7 cellular contexts compared by ENCODE assay signal in the genomic region with DNA sequence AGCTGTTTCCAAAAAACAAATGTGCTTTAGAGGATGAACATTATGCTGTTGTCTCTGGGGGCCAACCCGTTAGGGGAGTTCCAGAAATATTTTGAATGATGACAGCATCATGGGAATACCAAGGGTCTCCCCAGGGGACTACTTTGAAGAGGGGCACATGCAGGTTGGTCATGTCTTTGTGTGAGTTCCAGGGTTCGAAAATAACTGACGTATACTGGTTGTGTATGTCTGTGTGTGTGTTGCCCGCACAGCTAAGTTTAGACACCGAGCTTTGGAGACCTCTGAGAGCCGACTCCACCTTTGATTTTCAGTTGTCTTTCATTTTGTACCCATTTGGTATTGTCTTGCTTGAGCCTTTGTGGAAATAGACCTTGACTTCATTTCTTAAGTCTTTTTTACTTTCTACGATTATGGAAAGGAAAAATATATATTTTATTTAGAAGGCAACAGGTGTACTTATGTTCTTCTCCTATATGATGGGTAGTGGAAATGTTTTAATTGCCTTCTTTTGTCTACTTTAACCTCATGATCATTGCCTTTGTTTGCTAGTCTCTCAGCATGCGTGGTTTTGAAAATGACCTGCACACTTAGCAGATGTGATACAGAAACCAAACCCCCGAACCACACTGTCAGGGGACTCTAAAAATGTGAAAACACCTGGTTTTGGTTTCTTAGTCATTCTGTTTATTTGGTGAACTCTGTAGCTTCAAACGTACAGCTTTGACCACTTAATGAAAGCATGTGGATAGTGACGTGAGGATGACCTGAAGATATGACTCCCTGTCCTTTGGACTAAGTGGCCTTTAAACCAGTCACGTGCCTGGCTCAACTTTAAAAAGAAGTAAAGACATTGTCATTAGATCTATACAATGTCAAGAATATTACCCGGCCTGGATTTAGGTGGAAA. TPM values are rescaled to one million over a fixed set of nuclear protein-coding genes. Genes with fewer than 3 reads are reported as not detected.
A peak's percentile ranks its signal among the peaks of the same experiment; 100 is the strongest.
DNase-seq lines count a peak whose midpoint lies in the region; ATAC-seq and TF ChIP-seq lines count a peak whose summit lies in the region.

No MANE protein-coding gene starts in this region.

- peaks cover 10% of the 10 kb centered on the region; the same call in 1 of the 2 replicates for H4K20me1 ChIP-seq in OCI-LY3 (ENCODE audit: insufficient read depth, low read length)

- H3K79me2 ChIP-seq in OCI-LY3 (ENCODE audit: low read length): peaks cover 84% of the 10 kb centered on the region

- H3K9me3 ChIP-seq in OCI-LY3 (ENCODE audit: insufficient read depth, low read length): no peaks in the 10 kb centered on the region; the same call in 1 of the 2 replicates

- H3K9ac ChIP-seq in OCI-LY3 (ENCODE audit: low read length): peak overlapping the region; percentile 30

- peaks cover 72 to 89% (median 81%) of the 10 kb centered on the region in 3 donors for H3K4me1 Mint-ChIP-seq in naive B cell

- DNase-seq in naive B cell (peak; percentile 74), NCI-H774 (lab: John Stamatoyannopoulos, UW) (no peak), foreskin melanocyte (no peak)

- peak overlapping the region; percentile 90 to 98 (median 96) for H3K27ac Mint-ChIP-seq in naive B cell

- H3K4me2 ChIP-seq in OCI-LY3 (ENCODE audit: low read length): peak overlapping the region; percentile 71

- H3K4me3 ChIP-seq in OCI-LY3 (ENCODE audit: low read length): peak overlapping the region; percentile 53

- H3K27me3 ChIP-seq in OCI-LY3 (ENCODE audit: low read depth, low read length): no peaks in the 10 kb centered on the region

- peaks cover 68% of the 10 kb centered on the region for H3K4me1 ChIP-seq in OCI-LY3 (ENCODE audit: low read length)

- peaks cover 5% of the 10 kb centered on the region for H3K36me3 ChIP-seq in OCI-LY3 (replicated peaks; ENCODE audit: low read depth, low read length)

- H2AFZ ChIP-seq in OCI-LY3 (ENCODE audit: low read depth, low read length): no peak overlapping the region

- H3K27me3 Mint-ChIP-seq in naive B cell: no peaks in the 10 kb centered on the region

- H3K36me3 Mint-ChIP-seq in naive B cell: peaks cover 7 to 8% of the 10 kb centered on the region in 2 donors

- peak overlapping the region; percentile 28 to 91 (median 74) for H3K4me3 Mint-ChIP-seq in naive B cell

- ATAC-seq in GM19035 (IDR thresholded peaks at IDR 0.05; ENCODE audit: unreplicated experiment) (peak; percentile 89), HG02678 (IDR thresholded peaks at IDR 0.05; ENCODE audit: unreplicated experiment) (peak; percentile 89), naive B cell (ENCODE audit: low read depth in 2 of 2) (peak; percentile 72 to 73), SK-N-SH treated with all-trans-retinoic acid at 6 μM for 48 hours (no peak)

- TF ChIP-seq CTCF in OCI-LY3 (IDR thresholded peaks at IDR 0.05; ENCODE audit: low read depth, low read length): no peak

- no peaks in the 10 kb centered on the region for H3K9me3 Mint-ChIP-seq in naive B cell

- H3K27ac ChIP-seq in OCI-LY3 (ENCODE audit: low read length): peak overlapping the region; percentile 70

TF ChIP-seq in SK-N-SH treated with all-trans-retinoic acid at 6 μM for 48 hours, 23 proteins besides CTCF, POLR2A, EP300 and RAD21:
- TF ChIP-seq, protein P1, sequence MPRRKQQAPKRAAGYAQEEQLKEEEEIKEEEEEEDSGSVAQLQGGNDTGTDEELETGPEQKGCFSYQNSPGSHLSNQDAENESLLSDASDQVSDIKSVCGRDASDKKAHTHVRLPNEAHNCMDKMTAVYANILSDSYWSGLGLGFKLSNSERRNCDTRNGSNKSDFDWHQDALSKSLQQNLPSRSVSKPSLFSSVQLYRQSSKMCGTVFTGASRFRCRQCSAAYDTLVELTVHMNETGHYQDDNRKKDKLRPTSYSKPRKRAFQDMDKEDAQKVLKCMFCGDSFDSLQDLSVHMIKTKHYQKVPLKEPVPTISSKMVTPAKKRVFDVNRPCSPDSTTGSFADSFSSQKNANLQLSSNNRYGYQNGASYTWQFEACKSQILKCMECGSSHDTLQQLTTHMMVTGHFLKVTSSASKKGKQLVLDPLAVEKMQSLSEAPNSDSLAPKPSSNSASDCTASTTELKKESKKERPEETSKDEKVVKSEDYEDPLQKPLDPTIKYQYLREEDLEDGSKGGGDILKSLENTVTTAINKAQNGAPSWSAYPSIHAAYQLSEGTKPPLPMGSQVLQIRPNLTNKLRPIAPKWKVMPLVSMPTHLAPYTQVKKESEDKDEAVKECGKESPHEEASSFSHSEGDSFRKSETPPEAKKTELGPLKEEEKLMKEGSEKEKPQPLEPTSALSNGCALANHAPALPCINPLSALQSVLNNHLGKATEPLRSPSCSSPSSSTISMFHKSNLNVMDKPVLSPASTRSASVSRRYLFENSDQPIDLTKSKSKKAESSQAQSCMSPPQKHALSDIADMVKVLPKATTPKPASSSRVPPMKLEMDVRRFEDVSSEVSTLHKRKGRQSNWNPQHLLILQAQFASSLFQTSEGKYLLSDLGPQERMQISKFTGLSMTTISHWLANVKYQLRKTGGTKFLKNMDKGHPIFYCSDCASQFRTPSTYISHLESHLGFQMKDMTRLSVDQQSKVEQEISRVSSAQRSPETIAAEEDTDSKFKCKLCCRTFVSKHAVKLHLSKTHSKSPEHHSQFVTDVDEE (CRISPR knock-in tag; IDR thresholded peaks at IDR 0.05): no peak
- TF ChIP-seq, protein P2, sequence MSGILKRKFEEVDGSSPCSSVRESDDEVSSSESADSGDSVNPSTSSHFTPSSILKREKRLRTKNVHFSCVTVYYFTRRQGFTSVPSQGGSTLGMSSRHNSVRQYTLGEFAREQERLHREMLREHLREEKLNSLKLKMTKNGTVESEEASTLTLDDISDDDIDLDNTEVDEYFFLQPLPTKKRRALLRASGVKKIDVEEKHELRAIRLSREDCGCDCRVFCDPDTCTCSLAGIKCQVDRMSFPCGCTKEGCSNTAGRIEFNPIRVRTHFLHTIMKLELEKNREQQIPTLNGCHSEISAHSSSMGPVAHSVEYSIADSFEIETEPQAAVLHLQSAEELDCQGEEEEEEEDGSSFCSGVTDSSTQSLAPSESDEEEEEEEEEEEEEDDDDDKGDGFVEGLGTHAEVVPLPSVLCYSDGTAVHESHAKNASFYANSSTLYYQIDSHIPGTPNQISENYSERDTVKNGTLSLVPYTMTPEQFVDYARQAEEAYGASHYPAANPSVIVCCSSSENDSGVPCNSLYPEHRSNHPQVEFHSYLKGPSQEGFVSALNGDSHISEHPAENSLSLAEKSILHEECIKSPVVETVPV (CRISPR knock-in tag; IDR thresholded peaks at IDR 0.05): no peak
- no peak for TF ChIP-seq ARNTL (CRISPR knock-in tag; IDR thresholded peaks at IDR 0.05; ENCODE audit: borderline replicate concordance, low read depth)
- TF ChIP-seq ZFP30 (CRISPR knock-in tag; IDR thresholded peaks at IDR 0.05): no peak
- TF ChIP-seq RARB (CRISPR knock-in tag; IDR thresholded peaks at IDR 0.05): no peak
- TF ChIP-seq OSR1 (CRISPR knock-in tag; IDR thresholded peaks at IDR 0.05): no peak
- no peak for TF ChIP-seq ESRRG (CRISPR knock-in tag; IDR thresholded peaks at IDR 0.05)
- no peak for TF ChIP-seq TCF4 (CRISPR knock-in tag; IDR thresholded peaks at IDR 0.05; ENCODE audit: borderline replicate concordance)
- TF ChIP-seq CSDC2 (CRISPR knock-in tag; IDR thresholded peaks at IDR 0.05): no peak

RNA-seq across cellular contexts. Expression of a gene that starts 56.5 kb away (rescaled TPM):
- 10 to 100 TPM; 15.1 to 22.4 (median 17.5) TPM for polyA plus RNA-seq in naive B cell (ENCODE audit: low read depth in 6 of 6)
